In the genomic region with DNA sequence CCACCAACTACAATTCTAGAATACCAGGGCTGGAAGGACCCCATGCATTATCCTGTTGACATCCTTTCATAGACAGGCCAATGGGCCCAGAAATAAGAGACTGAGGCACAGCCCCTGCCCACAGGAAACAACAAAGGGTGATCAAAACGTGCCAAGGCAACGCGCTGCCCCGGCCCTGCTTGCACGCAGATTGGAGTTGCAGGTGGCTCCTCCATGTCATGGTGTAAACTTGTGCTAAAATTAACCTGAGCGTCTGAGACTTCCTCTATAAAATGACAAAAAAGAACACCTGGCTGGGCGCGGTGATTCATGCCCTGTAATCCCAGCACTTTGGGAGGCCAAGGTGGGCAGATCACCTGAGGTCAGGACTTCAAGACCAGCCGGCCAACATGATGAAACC, we compare ENCODE assay signal across 20 cellular contexts.
"Had no signal": no experiment of that assay in that cellular context is flagged by ENCODE, and none has a peak within 500 bp of the region (broad histone marks: within the 10 kb centered on the region; RNA-seq: fewer than 3 reads in every experiment).

No MANE protein-coding gene starts in this region.

- H3K27ac ChIP-seq: gastroesophageal sphincter, spleen, testis, transverse colon had no signal

- FAIRE-seq: endothelial cell of umbilical vein, kidney had no signal

- H3K4me3 ChIP-seq: gastroesophageal sphincter, spleen, testis, transverse colon had no signal

- ATAC-seq: activated naive CD8-positive, alpha-beta T cell treated with anti-CD3 and anti-CD28 coated beads, Interleukin-2, amount 50 U/mL, for 24 hours; effector memory CD8-positive, alpha-beta T cell; gastroesophageal sphincter; right cardiac atrium; stimulated activated naive CD8-positive, alpha-beta T cell treated with anti-CD3 and anti-CD28 coated beads, Interleukin-15, Interleukin-2, amounts not matched to agents 100 U/mL and 50 U/mL, for 24 hours had no signal

- H3K27me3 ChIP-seq: gastroesophageal sphincter, testis had no signal

- H3K9me3 ChIP-seq: gastroesophageal sphincter, spleen, testis, transverse colon had no signal

- H3K36me3 ChIP-seq: transverse colon had no signal

- DNase-seq: activated CD4-positive, alpha-beta memory T cell treated with anti-CD3 and anti-CD28 coated beads, Interleukin-2, amount 10 ng/mL, durations not matched to agents 7 days and 5 days; activated CD4-positive, alpha-beta T cell treated with anti-CD3 and anti-CD28 coated beads for 48 hours; activated CD8-positive, alpha-beta memory T cell treated with anti-CD3 and anti-CD28 coated beads, Interleukin-2, amount 50 U/mL, for 48 hours; activated gamma-delta T cell treated with Interleukin-2 at 50 U/mL for 16 hours; activated naive CD8-positive, alpha-beta T cell treated with anti-CD3 and anti-CD28 coated beads, Interleukin-2, amount 50 U/mL, for 24 hours; activated T-cell treated with anti-CD3 and anti-CD28 coated beads, Interleukin-2, amount 50 U/mL, for 24 hours; amygdala; caudate nucleus; cortex of kidney; effector memory CD8-positive, alpha-beta T cell; head of caudate nucleus; hippocampal formation; kidney; right cardiac atrium; spleen; stimulated activated naive CD8-positive, alpha-beta T cell treated with anti-CD3 and anti-CD28 coated beads, Interleukin-15, Interleukin-2, amounts not matched to agents 100 U/mL and 50 U/mL, for 24 hours; testis; transverse colon had no signal
